Comparison of ENCODE assay signal across 8 cellular contexts in the genomic region with DNA sequence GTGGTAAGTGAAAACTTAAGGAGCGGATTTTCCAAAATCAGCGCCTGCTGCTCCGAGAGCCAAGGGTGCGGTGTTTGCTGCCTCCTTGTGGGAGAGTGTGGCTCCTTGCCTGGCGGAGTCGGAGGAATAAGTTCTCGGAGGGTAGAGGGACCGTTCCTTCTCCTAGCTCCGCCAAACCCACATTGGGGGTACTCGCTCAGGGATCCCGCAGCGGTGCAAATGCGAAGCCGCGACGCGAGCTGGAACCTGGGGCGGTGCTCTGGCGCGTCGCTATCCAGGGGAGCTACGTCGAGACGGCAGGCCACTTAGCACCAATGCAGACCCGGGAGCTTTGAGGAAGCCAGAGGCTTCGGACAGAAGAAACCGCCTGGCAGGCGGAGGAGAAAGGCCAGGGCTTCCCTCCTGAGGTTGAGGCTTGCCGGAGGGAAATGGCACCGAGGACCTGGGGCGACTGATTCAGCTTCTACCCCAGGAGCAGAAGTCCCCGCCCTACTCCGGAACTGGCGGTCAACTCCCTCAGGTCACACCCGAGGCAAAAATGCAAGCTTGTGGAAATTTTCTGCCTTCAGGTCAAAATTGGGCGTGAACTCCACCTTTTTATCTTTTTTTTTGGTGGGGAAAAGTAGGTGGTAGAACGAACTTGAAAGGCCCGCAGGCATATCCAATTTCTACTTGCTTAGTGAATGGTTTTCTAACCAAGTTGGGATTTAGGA. TPM values are rescaled to one million over a fixed set of nuclear protein-coding genes. Genes with fewer than 3 reads are reported as not detected.
A peak's percentile ranks its signal among the peaks of the same experiment; 100 is the strongest.
DNase-seq lines count a peak whose midpoint lies in the region; ATAC-seq, FAIRE-seq and TF ChIP-seq lines count a peak whose summit lies in the region.

No MANE protein-coding gene starts in this region.

- in situ Hi-C loops in K562 (cut with MboI): no loop called here

- H3K4me1 ChIP-seq in K562 (replicated peaks in 1 of 2; ENCODE audit: control insufficient read depth in 2 of 2, insufficient read depth in 2 of 2, low read length in 2 of 2) (peaks cover 7 to 8% of the 10 kb centered on the region in 2 experiments), iPS-18a (ENCODE audit: control insufficient read depth, low read depth, low read length) (peaks cover 7% of the 10 kb centered on the region), skeletal muscle tissue (ENCODE audit: control insufficient read depth in 3 of 3, insufficient read depth in 3 of 3, low read length in 3 of 3) (peaks cover 2 to 8% (median 5%) of the 10 kb centered on the region in 3 donors)

- DNase-seq in GDM1 (lab: John Stamatoyannopoulos, UW): peak; percentile 45
- peak; percentile 69 for DNase-seq in T-helper 2 cell treated with Interferon-gamma antibody and Interleukin-4, amounts not matched to agents 5 μg/mL and 100 μg/mL, for 36 hours (ENCODE audit: low spot score)
- peak; percentile 76 to 93 (median 84) for DNase-seq in K562 (ENCODE audit: extremely low read depth in 1 of 4, low spot score in 3 of 4)
- DNase-seq in NCI-H1436 treated with DMSO at 0.1 percent for 48 hours (lab: John Stamatoyannopoulos, UW): no peak

- H3K9me1 ChIP-seq in K562 (ENCODE audit: control insufficient read depth, insufficient read depth, low read length): no peaks in the 10 kb centered on the region

- peak overlapping the region in 2 of 3 donors; percentile 31 to 76 for H3K27ac Mint-ChIP-seq in IgD-negative memory B cell
- H3K27ac Mint-ChIP-seq in T-helper 2 cell treated with Interferon-gamma antibody and Interleukin-4, amounts not matched to agents 5 μg/mL and 100 μg/mL, for 36 hours: peak overlapping the region; percentile 84

- H3K9ac ChIP-seq in K562 (ENCODE audit: insufficient read depth in 1 of 2, low read depth in 2 of 2, low read length in 2 of 2): peak overlapping the region; percentile 88 to 92
- H3K9ac ChIP-seq in iPS-18a (ENCODE audit: low read length): peak overlapping the region; percentile 70
- H3K9ac ChIP-seq in skeletal muscle tissue (ENCODE audit: low read depth in 1 of 3, low read length in 3 of 3): peak overlapping the region; percentile 59 to 74 (median 68)

- ATAC-seq in GM21717 (IDR thresholded peaks at IDR 0.05; ENCODE audit: unreplicated experiment) (peak; percentile 80), K562 (peak; percentile 97)

- CTCF ChIA-PET in K562 (lab: Yijun Ruan, JAX; ENCODE audit: low intra/inter-chr PET ratio): interaction anchor here (0.6 to 1.2 kb wide), 3 partner anchors 103 to 1423 kb away, joined by 3 to 4 read pairs (median 3); no protein-coding TSS in a partner anchor

- POLR2A ChIA-PET in K562 (lab: Yijun Ruan, JAX): interaction anchor here (0.8 to 2.6 kb wide), 10 partner anchors 11 to 128 kb away, joined by 3 to 21 read pairs (median 4); partner anchors contain the start of gene MTO1

- peak; percentile 58 to 76 for TF ChIP-seq RAD21 in K562 (CRISPR knock-in tag; conservative IDR thresholded peaks at IDR 0.05 in 1 of 2, IDR thresholded peaks at IDR 0.05 in 1 of 2)

- WGBS in K562 (ENCODE audit: insufficient coverage, low coverage, missing lambda C conversion rate): 2% methylated on average over 36 of the region's 38 CpGs

- peak overlapping the region; percentile 83 to 94 (median 89) for H3K4me3 Mint-ChIP-seq in IgD-negative memory B cell
- H3K4me3 Mint-ChIP-seq in T-helper 2 cell treated with Interferon-gamma antibody and Interleukin-4, amounts not matched to agents 5 μg/mL and 100 μg/mL, for 36 hours: peak overlapping the region; percentile 84

- TF ChIP-seq EP300 in K562 (IDR thresholded peaks at IDR 0.05; ENCODE audit: low read length): peak; percentile 33; the same call in 1 of the 2 replicates

- no peaks in the 10 kb centered on the region for H3K9me3 ChIP-seq in K562 (replicated peaks; ENCODE audit: control insufficient read depth, insufficient read depth, low read depth, low read length)
- no peaks in the 10 kb centered on the region for H3K9me3 ChIP-seq in iPS-18a (ENCODE audit: control insufficient read depth, low read depth, low read length)
- no peaks in the 10 kb centered on the region for H3K9me3 ChIP-seq in skeletal muscle tissue (ENCODE audit: control insufficient read depth in 3 of 3, low read length in 3 of 3)

- peak; percentile 97 for FAIRE-seq in K562 (lab: Jason Lieb, UNC)

- intact Hi-C loops in K562 (cut with micrococcal nuclease): loop anchor here (2.0 to 5.0 kb wide), 3 partner anchors 62 to 104 kb away; partner anchors contain the start of gene MTO1

- no peaks in the 10 kb centered on the region for H3K79me2 ChIP-seq in K562 (ENCODE audit: control insufficient read depth, insufficient read depth, low read length)

- peak overlapping the region; percentile 99 for H2AFZ ChIP-seq in K562 (ENCODE audit: low read depth, low read length)

- peak overlapping the region; percentile 57 for H3K4me3 ChIP-seq in K562
- peak overlapping the region; percentile 76 for H3K4me3 ChIP-seq in iPS-18a (ENCODE audit: low read length)
- H3K4me3 ChIP-seq in skeletal muscle tissue (ENCODE audit: low read length in 3 of 3): peak overlapping the region; percentile 69 to 74 (median 73)

- peaks cover 2% of the 10 kb centered on the region for H3K27me3 Mint-ChIP-seq in IgD-negative memory B cell
- peaks cover 2% of the 10 kb centered on the region for H3K27me3 Mint-ChIP-seq in T-helper 2 cell treated with Interferon-gamma antibody and Interleukin-4, amounts not matched to agents 5 μg/mL and 100 μg/mL, for 36 hours (ENCODE audit: low read depth)

- no peaks in the 10 kb centered on the region for H4K20me1 ChIP-seq in K562 (replicated peaks; ENCODE audit: control insufficient read depth, insufficient read depth, low read length)

- TF ChIP-seq POLR2A in K562 (conservative IDR thresholded peaks at IDR 0.05): peak; percentile 91

- peak overlapping the region; percentile 87 for H3K4me2 ChIP-seq in K562 (ENCODE audit: insufficient read depth, low read length)

- peaks cover 6 to 10% (median 10%) of the 10 kb centered on the region in 3 donors for H3K4me1 Mint-ChIP-seq in IgD-negative memory B cell
- peaks cover 28% of the 10 kb centered on the region for H3K4me1 Mint-ChIP-seq in T-helper 2 cell treated with Interferon-gamma antibody and Interleukin-4, amounts not matched to agents 5 μg/mL and 100 μg/mL, for 36 hours (ENCODE audit: low read depth)

- no peaks in the 10 kb centered on the region for H3K36me3 ChIP-seq in K562 (ENCODE audit: control insufficient read depth, insufficient read depth, low read length)
- no peaks in the 10 kb centered on the region for H3K36me3 ChIP-seq in iPS-18a (ENCODE audit: control insufficient read depth, low read depth, low read length)
- H3K36me3 ChIP-seq in skeletal muscle tissue (ENCODE audit: control insufficient read depth in 3 of 3, insufficient read depth in 3 of 3, low read length in 3 of 3): no peaks in the 10 kb centered on the region

- no peaks in the 10 kb centered on the region for H3K27me3 ChIP-seq in K562 (ENCODE audit: control insufficient read depth in 2 of 2, insufficient read depth in 2 of 2, low read length in 2 of 2)
- H3K27me3 ChIP-seq in iPS-18a (ENCODE audit: control insufficient read depth, insufficient read depth, low read length): no peaks in the 10 kb centered on the region
- peaks cover 0 to 6% (median 0%) of the 10 kb centered on the region in 3 donors for H3K27me3 ChIP-seq in skeletal muscle tissue (ENCODE audit: control insufficient read depth in 3 of 3, insufficient read depth in 3 of 3, low read length in 3 of 3)

- H3K9me3 Mint-ChIP-seq in IgD-negative memory B cell: no peaks in the 10 kb centered on the region
- no peaks in the 10 kb centered on the region for H3K9me3 Mint-ChIP-seq in T-helper 2 cell treated with Interferon-gamma antibody and Interleukin-4, amounts not matched to agents 5 μg/mL and 100 μg/mL, for 36 hours

- peak; percentile 78 to 82 (median 81) for TF ChIP-seq CTCF in K562 (IDR thresholded peaks at IDR 0.05 in 2 of 3, conservative IDR thresholded peaks at IDR 0.05 in 1 of 3; ENCODE audit: insufficient read depth in 2 of 3, low read depth in 1 of 3, low read length in 3 of 3)

- no peaks in the 10 kb centered on the region for H3K36me3 Mint-ChIP-seq in IgD-negative memory B cell
- peaks cover 6% of the 10 kb centered on the region for H3K36me3 Mint-ChIP-seq in T-helper 2 cell treated with Interferon-gamma antibody and Interleukin-4, amounts not matched to agents 5 μg/mL and 100 μg/mL, for 36 hours (ENCODE audit: low read depth)

- H3K27ac ChIP-seq in K562 (ENCODE audit: extremely low read depth, low read depth, low read length) (peak overlapping the region; percentile 89), iPS-18a (ENCODE audit: low read length) (peak overlapping the region; percentile 56), skeletal muscle tissue (ENCODE audit: low read depth, low read length) (no peak overlapping the region)

- TSS peak; percentile 96 for BruUV-seq in K562 (replicated peaks; lab: Mats Ljungman, UMichigan)

RNA-seq across cellular contexts. Expression of gene DDX43, which starts 5.7 kb away (rescaled TPM):
- polyA plus RNA-seq in IgD-negative memory B cell: 1.9 TPM
- total RNA-seq in K562 (2011; cell fraction: chromatin; rRNA removed; ENCODE audit: low replicate concordance): 0.23 TPM in 1 of 2 replicates, not detected in the other
- total RNA-seq in K562 (2011; cell fraction: nucleolus; rRNA removed): not detected in 2 replicates
- not detected in 2 replicates for total RNA-seq in K562 (2011; cell fraction: nucleoplasm; rRNA removed)
- total RNA-seq in K562 (2014; rRNA removed): 0.32 TPM in 1 of 2 replicates, not detected in the other
- total RNA-seq in K562 (2014; rRNA removed; fragmentation: Illumina TruSeq; extraction: Trizol): 0.19 and 0.40 TPM in 2 replicates
- total RNA-seq in K562 (2015; rRNA removed; fragmentation: Illumina TruSeq; extraction: Trizol): 0.19 and 0.25 TPM in 2 replicates
- total RNA-seq in K562 (2021): 0.18 and 0.20 TPM in 2 replicates
- 0.07 TPM in 1 of 2 replicates, not detected in the other for polyA plus RNA-seq in K562 (2011; rRNA removed)
- not detected in 2 replicates for polyA plus RNA-seq in K562 (2011; cell fraction: cytosol; rRNA removed)
- not detected in 2 replicates for polyA plus RNA-seq in K562 (2011; cell fraction: nucleus; rRNA removed)
- polyA plus RNA-seq in K562 (2012): 0.23 and 0.37 TPM in 2 replicates
- polyA plus RNA-seq in K562 (2014; fragmentation: Illumina TruSeq; extraction: Trizol): 0.12 and 0.42 TPM in 2 replicates
- polyA plus RNA-seq in K562 (2014; fragmentation: Nextera tagmentation; extraction: Ambion mirVana): under 1 TPM; 0.10 to 0.27 TPM
- polyA plus RNA-seq in K562 (2014; rRNA removed): 0.57 and 0.88 TPM in 2 replicates
- polyA minus RNA-seq in K562 (2011; rRNA and poly(A)+ RNA removed): not detected in 2 replicates
- not detected in 2 replicates for polyA minus RNA-seq in K562 (2011; cell fraction: cytosol; rRNA and poly(A)+ RNA removed)
- not detected in 2 replicates for polyA minus RNA-seq in K562 (2011; cell fraction: nucleus; rRNA and poly(A)+ RNA removed)
- total RNA-seq in skeletal muscle tissue: not detected

RNA-seq across cellular contexts. Expression of gene OOEP, which starts 19.3 kb away (rescaled TPM):
- polyA plus RNA-seq in IgD-negative memory B cell (0.79 TPM), K562 (2011; rRNA removed) (not detected in 2 replicates), K562 (2014; fragmentation: Illumina TruSeq; extraction: Trizol) (not detected in 2 replicates), K562 (2014; fragmentation: Nextera tagmentation; extraction: Ambion mirVana) (not detected), K562 (2014; rRNA removed) (not detected in 2 replicates)
- not detected in 2 replicates for total RNA-seq in K562 (2011; cell fraction: chromatin; rRNA removed; ENCODE audit: low replicate concordance)
- not detected in 2 replicates for total RNA-seq in K562 (2011; cell fraction: nucleolus; rRNA removed)
- not detected in 2 replicates for total RNA-seq in K562 (2011; cell fraction: nucleoplasm; rRNA removed)
- total RNA-seq in K562 (2014; rRNA removed) (not detected in 2 replicates), K562 (2014; rRNA removed; fragmentation: Illumina TruSeq; extraction: Trizol) (not detected in 2 replicates), K562 (2015; rRNA removed; fragmentation: Illumina TruSeq; extraction: Trizol) (not detected in 2 replicates), K562 (2021) (not detected in 2 replicates), skeletal muscle tissue (not detected)
- polyA plus RNA-seq in K562 (2011; cell fraction: cytosol; rRNA removed): not detected in 2 replicates
- polyA plus RNA-seq in K562 (2011; cell fraction: nucleus; rRNA removed): not detected in 2 replicates
- polyA plus RNA-seq in K562 (2012): not detected in 2 replicates
- not detected in 2 replicates for polyA minus RNA-seq in K562 (2011; rRNA and poly(A)+ RNA removed)
- not detected in 2 replicates for polyA minus RNA-seq in K562 (2011; cell fraction: cytosol; rRNA and poly(A)+ RNA removed)
- not detected in 2 replicates for polyA minus RNA-seq in K562 (2011; cell fraction: nucleus; rRNA and poly(A)+ RNA removed)

RNA-seq across cellular contexts. Expression of gene KHDC3L, which starts 26.5 kb away (rescaled TPM):
- not detected for polyA plus RNA-seq in IgD-negative memory B cell
- not detected in 2 replicates for total RNA-seq in K562 (2011; cell fraction: chromatin; rRNA removed; ENCODE audit: low replicate concordance)
- not detected in 2 replicates for total RNA-seq in K562 (2011; cell fraction: nucleolus; rRNA removed)
- not detected in 2 replicates for total RNA-seq in K562 (2011; cell fraction: nucleoplasm; rRNA removed)
- not detected in 2 replicates for total RNA-seq in K562 (2014; rRNA removed)
- not detected in 2 replicates for total RNA-seq in K562 (2014; rRNA removed; fragmentation: Illumina TruSeq; extraction: Trizol)
- total RNA-seq in K562 (2015; rRNA removed; fragmentation: Illumina TruSeq; extraction: Trizol): not detected in 2 replicates
- not detected in 2 replicates for total RNA-seq in K562 (2021)
- not detected in 2 replicates for polyA plus RNA-seq in K562 (2011; rRNA removed)
- not detected in 2 replicates for polyA plus RNA-seq in K562 (2011; cell fraction: cytosol; rRNA removed)
- not detected in 2 replicates for polyA plus RNA-seq in K562 (2011; cell fraction: nucleus; rRNA removed)
- not detected in 2 replicates for polyA plus RNA-seq in K562 (2012)
- not detected in 2 replicates for polyA plus RNA-seq in K562 (2014; fragmentation: Illumina TruSeq; extraction: Trizol)
- not detected for polyA plus RNA-seq in K562 (2014; fragmentation: Nextera tagmentation; extraction: Ambion mirVana)
- polyA plus RNA-seq in K562 (2014; rRNA removed): not detected in 2 replicates
- not detected in 2 replicates for polyA minus RNA-seq in K562 (2011; rRNA and poly(A)+ RNA removed)
- polyA minus RNA-seq in K562 (2011; cell fraction: cytosol; rRNA and poly(A)+ RNA removed): not detected in 2 replicates
- not detected in 2 replicates for polyA minus RNA-seq in K562 (2011; cell fraction: nucleus; rRNA and poly(A)+ RNA removed)
- total RNA-seq in skeletal muscle tissue: not detected

RNA-seq across cellular contexts. Expression of gene DPPA5, which starts 34.9 kb away (rescaled TPM):
- polyA plus RNA-seq in IgD-negative memory B cell (not detected), K562 (2011; rRNA removed) (not detected in 2 replicates), K562 (2014; fragmentation: Illumina TruSeq; extraction: Trizol) (not detected in 2 replicates), K562 (2014; fragmentation: Nextera tagmentation; extraction: Ambion mirVana) (not detected), K562 (2014; rRNA removed) (not detected in 2 replicates)
- total RNA-seq in K562 (2011; cell fraction: chromatin; rRNA removed; ENCODE audit: low replicate concordance): not detected in 2 replicates
- not detected in 2 replicates for total RNA-seq in K562 (2011; cell fraction: nucleolus; rRNA removed)
- total RNA-seq in K562 (2011; cell fraction: nucleoplasm; rRNA removed): not detected in 2 replicates
- total RNA-seq in K562 (2014; rRNA removed) (not detected in 2 replicates), K562 (2014; rRNA removed; fragmentation: Illumina TruSeq; extraction: Trizol) (not detected in 2 replicates), K562 (2015; rRNA removed; fragmentation: Illumina TruSeq; extraction: Trizol) (not detected in 2 replicates), K562 (2021) (not detected in 2 replicates), skeletal muscle tissue (not detected)
- not detected in 2 replicates for polyA plus RNA-seq in K562 (2011; cell fraction: cytosol; rRNA removed)
- polyA plus RNA-seq in K562 (2011; cell fraction: nucleus; rRNA removed): not detected in 2 replicates
- not detected in 2 replicates for polyA plus RNA-seq in K562 (2012)
- not detected in 2 replicates for polyA minus RNA-seq in K562 (2011; rRNA and poly(A)+ RNA removed)
- polyA minus RNA-seq in K562 (2011; cell fraction: cytosol; rRNA and poly(A)+ RNA removed): not detected in 2 replicates
- polyA minus RNA-seq in K562 (2011; cell fraction: nucleus; rRNA and poly(A)+ RNA removed): not detected in 2 replicates
